Comparison of ENCODE assay signal across 8 cellular contexts in genomic region chr16:3880623-3881498, GRCh38. TPM values are rescaled to one million over a fixed set of nuclear protein-coding genes. Genes with fewer than 3 reads are reported as not detected.
DNase-seq lines count a peak whose midpoint lies in the region; ATAC-seq and TF ChIP-seq lines count a peak whose summit lies in the region.

CREBBP (minus strand) TSS chr16:3880713; CDS start chr16:3879916, 797 bp downstream.

- H2AFZ ChIP-seq in SK-N-SH (ENCODE audit: low read depth) = peak within 1 kb of the TSS; percentile 91; the same call in 1 of the 2 replicates

- peak within 1 kb of the TSS; percentile 27 to 86; a peak in 3 of 4 replicates for H3K27ac ChIP-seq in SK-N-SH (ENCODE audit: low read depth in 2 of 2, low read length in 1 of 2)
- peak within 1 kb of the TSS; percentile 90 for H3K27ac ChIP-seq in suprapubic skin

- peak within 1 kb of the TSS; percentile 75 for H3K9ac ChIP-seq in SK-N-SH

- H3K79me2 ChIP-seq in SK-N-SH (ENCODE audit: insufficient read depth) = peaks cover 40% of the 10 kb centered on the region

- H3K9me3 ChIP-seq in SK-N-SH (no peaks in the 10 kb centered on the region), suprapubic skin (no peaks in the 10 kb centered on the region)

- H3K27me3 ChIP-seq in SK-N-SH (ENCODE audit: insufficient read depth) = no peaks in the 10 kb centered on the region
- no peaks in the 10 kb centered on the region for H3K27me3 ChIP-seq in suprapubic skin

- H3F3A ChIP-seq in SK-N-SH (replicated peaks; ENCODE audit: insufficient read depth) = peaks cover 4% of the 10 kb centered on the region

- TF ChIP-seq RAD21 in SK-N-SH (IDR thresholded peaks at IDR 0.05; ENCODE audit: low read length) = no peak

- peaks cover 1% of the 10 kb centered on the region for H3K9me3 Mint-ChIP-seq in HFFc6

- H3K36me3 Mint-ChIP-seq in HFFc6 (ENCODE audit: low read depth) = peaks cover 34% of the 10 kb centered on the region

- H3K36me3 ChIP-seq in SK-N-SH (replicated peaks in 1 of 2; ENCODE audit: control insufficient read depth in 1 of 2, insufficient read depth in 2 of 2, low read length in 1 of 2) (peaks cover 0 to 9% of the 10 kb centered on the region in 2 experiments), suprapubic skin (no peaks in the 10 kb centered on the region)

- H3K27ac Mint-ChIP-seq in HFFc6 = peak within 1 kb of the TSS; percentile 83

- 31% methylated on average over 13 of the region's 96 CpGs for WGBS in SK-N-SH (ENCODE audit: low lambda C conversion rate)
- 0% methylated on average over 1 of the region's 96 CpGs for WGBS in suprapubic skin

- peaks cover 38% of the 10 kb centered on the region for H3K4me1 Mint-ChIP-seq in HFFc6 (ENCODE audit: low read depth)

- H3K4me3 ChIP-seq in SK-N-SH (ENCODE audit: low read depth in 2 of 2, low read length in 1 of 2) (peak within 1 kb of the TSS; percentile 83), suprapubic skin (peak within 1 kb of the TSS; percentile 63)

- H3K4me1 ChIP-seq in SK-N-SH (ENCODE audit: control insufficient read depth in 1 of 2, insufficient read depth in 2 of 2, low read depth in 1 of 2, low read length in 1 of 2) (peaks cover 8 to 21% of the 10 kb centered on the region in 2 experiments; a peak in 3 of 4 replicates), suprapubic skin (peaks cover 39% of the 10 kb centered on the region)

- POLR2A ChIA-PET in SK-N-SH (lab: Yijun Ruan, JAX) = interaction anchor here (0.6 to 1.2 kb wide), 5 partner anchors 10 to 599 kb away, joined by 3 to 4 read pairs (median 3); no protein-coding TSS in a partner anchor

- H3K27me3 Mint-ChIP-seq in HFFc6 (ENCODE audit: insufficient read depth) = peaks cover 4% of the 10 kb centered on the region

- peak; percentile 88 for ATAC-seq in omental fat pad (ENCODE audit: low FRiP score)

- no peaks in the 10 kb centered on the region for H3K9me2 ChIP-seq in SK-N-SH

- peak in 1 of 2 donors; percentile 15 for TF ChIP-seq POLR2A in suprapubic skin (IDR thresholded peaks at IDR 0.05)

- H4K20me1 ChIP-seq in SK-N-SH (ENCODE audit: insufficient read depth) = peaks cover 40% of the 10 kb centered on the region

- H3K4me3 Mint-ChIP-seq in HFFc6 = peak within 1 kb of the TSS; percentile 97

- TF ChIP-seq EP300 in SK-N-SH (IDR thresholded peaks at IDR 0.05; ENCODE audit: borderline replicate concordance in 1 of 2, low read depth in 1 of 2, low read length in 1 of 2) = no peak
- no peak for TF ChIP-seq EP300 in suprapubic skin (IDR thresholded peaks at IDR 0.05)

- TF ChIP-seq CTCF in HFFc6 (IDR thresholded peaks at IDR 0.05) = peak; percentile 22; the same call in 1 of the 2 replicates
- TF ChIP-seq CTCF in SK-N-SH (IDR thresholded peaks at IDR 0.05) = no peak
- no peak for TF ChIP-seq CTCF in omental fat pad (IDR thresholded peaks at IDR 0.05)
- no peak for TF ChIP-seq CTCF in suprapubic skin (IDR thresholded peaks at IDR 0.05)

- CTCF ChIA-PET in SK-N-SH (lab: Yijun Ruan, JAX) = interaction anchor here (0.9 to 1.1 kb wide), 4 partner anchors 51 to 231 kb away, joined by 3 to 5 read pairs (median 3); no protein-coding TSS in a partner anchor

- peak; percentile 98 for DNase-seq in GM03348 (ENCODE audit: low spot score)
- DNase-seq in HFFc6 = peak; percentile 58
- DNase-seq in NCI-H1048 (lab: John Stamatoyannopoulos, UW) = peak; percentile 41
- peak; percentile 97 for DNase-seq in SK-N-SH
- peak; percentile 87 for DNase-seq in activated naive CD4-positive, alpha-beta T cell treated with anti-CD3 and anti-CD28 coated beads, Interleukin-2, amount 50 U/mL, for 16 hours
- no peak for DNase-seq in glomerular endothelial cell (ENCODE audit: extremely low read depth, low read depth, low spot score)
- DNase-seq in omental fat pad (ENCODE audit: low spot score) = peak; percentile 61
- DNase-seq in suprapubic skin (ENCODE audit: low spot score in 2 of 2) = peak; percentile 85 to 88

- H3K4me2 ChIP-seq in SK-N-SH = peak within 1 kb of the TSS; percentile 76

TF ChIP-seq in SK-N-SH, 30 proteins besides CTCF, POLR2A, EP300 and RAD21:
- TF ChIP-seq TAF1 (IDR thresholded peaks at IDR 0.05; ENCODE audit: borderline replicate concordance, low read depth, low read length) (peak; percentile 66; the same call in 1 of the 2 replicates), REST (IDR thresholded peaks at IDR 0.05; ENCODE audit: low read depth, low read length) (no peak), NRF1 (IDR thresholded peaks at IDR 0.05; ENCODE audit: low read depth, low read length) (peak; percentile 18; the same call in 1 of the 2 replicates), YY1 (IDR thresholded peaks at IDR 0.05; ENCODE audit: low read depth) (peak; percentile 77; the same call in 1 of the 2 replicates), CHD2 (IDR thresholded peaks at IDR 0.05; ENCODE audit: low read length, partially characterized antibody) (peak; percentile 53), SMC3 (IDR thresholded peaks at IDR 0.05; ENCODE audit: low read depth, low read length) (no peak), POLR2AphosphoS5 (IDR thresholded peaks at IDR 0.05; ENCODE audit: low read depth, low read length) (peak; percentile 80), MAX (IDR thresholded peaks at IDR 0.05; ENCODE audit: low read depth) (peak; percentile 16; the same call in 1 of the 2 replicates), GABPA (IDR thresholded peaks at IDR 0.05; ENCODE audit: low read depth) (no peak)

RNA-seq across cellular contexts. Expression of gene CREBBP, which starts in this region (rescaled TPM):
- 10 to 100 TPM; 40.2 to 51.4 (median 43.4) TPM for total RNA-seq in HFFc6 (2021; fragmentation: NEBNext Ultra II Directional; extraction: Animal tissue kit (Norgen Biotek cat#: 25700))
- 4.1 and 5.7 TPM in 2 replicates for polyA plus RNA-seq in SK-N-SH (2012; rRNA removed)
- 3.1 and 3.6 TPM in 2 replicates for polyA plus RNA-seq in SK-N-SH (2012; cell fraction: cytosol; rRNA removed)
- 14.2 and 14.6 TPM in 2 replicates for polyA plus RNA-seq in SK-N-SH (2012; cell fraction: nucleus; rRNA removed)
- total RNA-seq in glomerular endothelial cell = 32.3 and 59.6 TPM in 2 replicates
- total RNA-seq in omental fat pad = 100 to 1,000 TPM in 1 of 4 donors, 10 to 100 TPM in 3; 38.9 to 105 (median 51.8) TPM
- 100 to 1,000 TPM in 3 of 4 donors, 10 to 100 TPM in 1; 76.3 to 152 (median 105) TPM for total RNA-seq in suprapubic skin
